Comparison of ENCODE assay signal across 19 cellular contexts in genomic region chr2:239313251-239313650, GRCh38.
DNase-seq lines count a peak whose midpoint lies in the region; ATAC-seq and TF ChIP-seq lines count a peak whose summit lies in the region.
"Had no signal": no experiment of that assay in that cellular context is flagged by ENCODE, and none has a peak within 500 bp of the region (broad histone marks: within the 10 kb centered on the region; RNA-seq: fewer than 3 reads in every experiment).

No MANE protein-coding gene starts in this region.

- H3K4me3 Mint-ChIP-seq in brain = no peak overlapping the region
- H3K4me3 Mint-ChIP-seq: activated naive CD4-positive, alpha-beta T cell treated with anti-CD3 and anti-CD28 coated beads for 36 hours; effector memory CD8-positive, alpha-beta T cell; neural crest cell had no signal

- H3K4me1 ChIP-seq in DND-41 (ENCODE audit: insufficient read depth, low read length) = 0 out of 2 replicates have a peak, but pooled peaks cover 9% of the 10 kb centered on the region
- H3K4me1 ChIP-seq in gastrocnemius medialis = peaks cover 74 to 83% of the 10 kb centered on the region in 2 donors
- H3K4me1 ChIP-seq: HAP-1 had no signal

- no peak overlapping the region for H3K9ac ChIP-seq in DND-41 (ENCODE audit: low read depth, low read length)

- in situ Hi-C loops in gastrocnemius medialis (cut with MboI; ENCODE audit: low sequenced_read_pairs in 4 of 4) = no loop called here

- H3K36me3 Mint-ChIP-seq in brain = peaks cover 54% of the 10 kb centered on the region

- H3K79me2 ChIP-seq in DND-41 (ENCODE audit: insufficient read depth, low read length) = peaks cover 100% of the 10 kb centered on the region

- H2AFZ ChIP-seq in DND-41 (ENCODE audit: low read depth, low read length) = no peak overlapping the region

- H3K36me3 ChIP-seq in DND-41 (ENCODE audit: insufficient read depth, low read length) = peaks cover 99% of the 10 kb centered on the region
- H3K36me3 ChIP-seq in gastrocnemius medialis = no peaks in the 10 kb centered on the region
- H3K36me3 ChIP-seq: brain microvascular endothelial cell, HAP-1 had no signal

- DNase-seq in DND-41 (peak; percentile 2), gastrocnemius medialis (peak in 1 of 2 donors; percentile 22), GM20000 (ENCODE audit: low spot score) (no peak), occipital lobe (lab: John Stamatoyannopoulos, UW) (no peak), NCI-H2227 (lab: John Stamatoyannopoulos, UW; ENCODE audit: unreplicated experiment) (no peak), GM19238 (ENCODE audit: insufficient read length, low spot score) (no peak)
- DNase-seq: brain microvascular endothelial cell; effector memory CD8-positive, alpha-beta T cell; NCI-H1048; NCI-H2107; NCI-H748 treated with DMSO at 0.1 percent for 48 hours; SW 1271 had no signal

- H3K4me1 Mint-ChIP-seq in brain = peaks cover 66% of the 10 kb centered on the region

- H3K27ac Mint-ChIP-seq in brain = peak overlapping the region in 4 of 5 experiments; percentile 10 to 85 (median 50)
- H3K27ac Mint-ChIP-seq: activated naive CD4-positive, alpha-beta T cell treated with anti-CD3 and anti-CD28 coated beads for 36 hours; effector memory CD8-positive, alpha-beta T cell had no signal

- TF ChIP-seq CTCF in DND-41 (IDR thresholded peaks at IDR 0.05; ENCODE audit: borderline replicate concordance, extremely low read depth, low read length, poor library complexity, severe bottlenecking) = no peak
- TF ChIP-seq CTCF in brain (conservative IDR thresholded peaks at IDR 0.05) = no peak
- no peak for TF ChIP-seq CTCF in gastrocnemius medialis (IDR thresholded peaks at IDR 0.05 in 4 of 5, conservative IDR thresholded peaks at IDR 0.05 in 1 of 5)
- no peak for TF ChIP-seq CTCF in GM20000 (IDR thresholded peaks at IDR 0.05; ENCODE audit: extremely low read depth, missing control alignments)

- peak overlapping the region; percentile 68 for H3K27ac ChIP-seq in DND-41 (ENCODE audit: low read length)
- peak overlapping the region; percentile 27 for H3K27ac ChIP-seq in layer of hippocampus (ENCODE audit: low read depth, low read length)
- peak overlapping the region; percentile 94 to 99 (median 98) for H3K27ac ChIP-seq in gastrocnemius medialis
- H3K27ac ChIP-seq: brain microvascular endothelial cell had no signal

- ATAC-seq in DND-41 (ENCODE audit: insufficient read depth, low read depth) = no peak
- ATAC-seq in gastrocnemius medialis = no peak
- ATAC-seq: effector memory CD8-positive, alpha-beta T cell; Panc1 had no signal

- H3K9me3 Mint-ChIP-seq in brain = peaks cover 17 to 38% (median 29%) of the 10 kb centered on the region in 5 experiments
- H3K9me3 Mint-ChIP-seq: effector memory CD8-positive, alpha-beta T cell had no signal

- intact Hi-C loops in gastrocnemius medialis (cut with DNase I; ENCODE audit: low total_unique reads) = loop anchor here (5.0 to 10.0 kb wide), 2 partner anchors 89 to 942 kb away; partner anchors contain the start of gene HDAC4

- H4K20me1 ChIP-seq in DND-41 (ENCODE audit: insufficient read depth, low read length) = peaks cover 79% of the 10 kb centered on the region

- H3K9me3 ChIP-seq in DND-41 (ENCODE audit: insufficient read depth, low read length, severe bottlenecking) (no peaks in the 10 kb centered on the region), gastrocnemius medialis (no peaks in the 10 kb centered on the region)
- H3K9me3 ChIP-seq: HAP-1 had no signal

- H3K27me3 Mint-ChIP-seq in brain = no peaks in the 10 kb centered on the region
- H3K27me3 Mint-ChIP-seq: effector memory CD8-positive, alpha-beta T cell had no signal

- H3K4me3 ChIP-seq in DND-41 (ENCODE audit: low read depth in 1 of 2, low read length in 2 of 2) (no peak overlapping the region), gastrocnemius medialis (peak overlapping the region in 1 of 4 donors; percentile 5)
- H3K4me3 ChIP-seq: HAP-1, lung had no signal

- H3K4me2 ChIP-seq in DND-41 (ENCODE audit: insufficient read depth, low read length) = no peak overlapping the region

- TF ChIP-seq POLR2A in gastrocnemius medialis (IDR thresholded peaks at IDR 0.05) = no peak

- H3K27me3 ChIP-seq in DND-41 (ENCODE audit: insufficient read depth, low read length, poor library complexity) (no peaks in the 10 kb centered on the region), layer of hippocampus (ENCODE audit: control insufficient read depth, insufficient read depth, low read length) (no peaks in the 10 kb centered on the region), gastrocnemius medialis (no peaks in the 10 kb centered on the region)
- H3K27me3 ChIP-seq: brain microvascular endothelial cell had no signal

Comparison
In these comparisons a context has a peak if more than half of its experiments do, and no peak if none do; other contexts are left out.
1. H3K27ac ChIP-seq: peak in every context shown above with its lines; median percentile 98 in gastrocnemius medialis; 68 in DND-41; 27 in layer of hippocampus.